Comparison of ENCODE assay signal across 8 cellular contexts in genomic region chr7:5514440-5515035, GRCh38. TPM values are rescaled to one million over a fixed set of nuclear protein-coding genes. Genes with fewer than 3 reads are reported as not detected.
DNase-seq lines count a peak whose midpoint lies in the region; ATAC-seq and TF ChIP-seq lines count a peak whose summit lies in the region.

No MANE protein-coding gene starts in this region.

- peak overlapping the region; percentile 99 for H3K4me3 ChIP-seq in CD8-positive, alpha-beta T cell (ENCODE audit: low read depth, low read length)
- H3K4me3 ChIP-seq in OCI-LY7 (ENCODE audit: low read depth, low read length, poor library complexity, severe bottlenecking) (peak overlapping the region; percentile 99), endodermal cell (ENCODE audit: low read length) (peak overlapping the region; percentile 99), neuron (ENCODE audit: low read length) (peak overlapping the region; percentile 98)

- H2AFZ ChIP-seq in OCI-LY7 (ENCODE audit: low read length) = peak overlapping the region; percentile 79
- peak overlapping the region; percentile 66 for H2AFZ ChIP-seq in neuron (ENCODE audit: low read depth, low read length)

- H3K9me2 ChIP-seq in OCI-LY7 (ENCODE audit: insufficient read depth, low read length) = no peaks in the 10 kb centered on the region

- H4K20me1 ChIP-seq in OCI-LY7 (ENCODE audit: insufficient read depth, low read length) = no peaks in the 10 kb centered on the region

- CTCF ChIA-PET in CD8-positive, alpha-beta T cell (lab: Charles Lee) = interaction anchor here (1.6 kb wide), 1 partner anchor 44 kb away, joined by 5 read pairs; no protein-coding TSS in a partner anchor
- CTCF ChIA-PET in OCI-LY7 (lab: Charles Lee; ENCODE audit: unreplicated experiment) = no interaction called here

- H3K36me3 ChIP-seq in CD8-positive, alpha-beta T cell (ENCODE audit: insufficient read depth, low read length) = no peaks in the 10 kb centered on the region
- H3K36me3 ChIP-seq in OCI-LY7 (ENCODE audit: insufficient read depth, low read length) = peaks cover 3% of the 10 kb centered on the region; the same call in 1 of the 2 replicates
- peaks cover 4% of the 10 kb centered on the region for H3K36me3 ChIP-seq in endodermal cell (ENCODE audit: control insufficient read depth, insufficient read depth, low read length)
- no peaks in the 10 kb centered on the region for H3K36me3 ChIP-seq in neuron (ENCODE audit: insufficient read depth, low read length)

- TF ChIP-seq CTCF in CD8-positive, alpha-beta T cell (IDR thresholded peaks at IDR 0.05) = no peak
- no peak for TF ChIP-seq CTCF in OCI-LY7 (conservative IDR thresholded peaks at IDR 0.05; ENCODE audit: low read length)
- TF ChIP-seq CTCF in endodermal cell (conservative IDR thresholded peaks at IDR 0.05) = no peak

- H3K27ac ChIP-seq in CD8-positive, alpha-beta T cell (ENCODE audit: low read depth, low read length) = no peak overlapping the region
- H3K27ac ChIP-seq in OCI-LY7 (ENCODE audit: low read depth, low read length, poor library complexity, severe bottlenecking) = no peak overlapping the region
- H3K27ac ChIP-seq in endodermal cell (ENCODE audit: low read depth, low read length) = peak overlapping the region; percentile 93

- H3K4me1 ChIP-seq in CD8-positive, alpha-beta T cell (ENCODE audit: insufficient read depth, low read length) = peaks cover 13% of the 10 kb centered on the region
- H3K4me1 ChIP-seq in OCI-LY7 (ENCODE audit: insufficient read depth, low read length, poor library complexity, severe bottlenecking) (peaks cover 25% of the 10 kb centered on the region), endodermal cell (ENCODE audit: control insufficient read depth, insufficient read depth, low read length) (no peaks in the 10 kb centered on the region), neuron (ENCODE audit: insufficient read depth, low read length) (peaks cover 9% of the 10 kb centered on the region)

- peaks cover 17% of the 10 kb centered on the region for H3K4me1 Mint-ChIP-seq in CD8-positive, alpha-beta T cell (ENCODE audit: low read depth)
- peaks cover 6% of the 10 kb centered on the region for H3K4me1 Mint-ChIP-seq in endodermal cell

- ATAC-seq in CD8-positive, alpha-beta T cell = no peak
- no peak for ATAC-seq in HG03108 (IDR thresholded peaks at IDR 0.05; ENCODE audit: unreplicated experiment)

- 90 to 93% methylated on average over 12 to 15 of the region's 15 CpGs for WGBS in endodermal cell (ENCODE audit: insufficient coverage in 1 of 2, insufficient read length in 1 of 2), 2 experiments

- peak overlapping the region; percentile 85 for H3K4me2 ChIP-seq in OCI-LY7 (ENCODE audit: low read length)

- H3K9ac ChIP-seq in endodermal cell (ENCODE audit: extremely low read depth, low read length, poor library complexity, severe bottlenecking) = peak overlapping the region; percentile 99

- POLR2A ChIA-PET in CD8-positive, alpha-beta T cell (lab: Charles Lee) = no interaction called here
- POLR2A ChIA-PET in OCI-LY7 (lab: Charles Lee) = no interaction called here

- no peaks in the 10 kb centered on the region for H3K9me3 Mint-ChIP-seq in CD8-positive, alpha-beta T cell
- no peaks in the 10 kb centered on the region for H3K9me3 Mint-ChIP-seq in endodermal cell

- H3K27me3 ChIP-seq in CD8-positive, alpha-beta T cell (ENCODE audit: insufficient read depth, low read length) = no peaks in the 10 kb centered on the region
- no peaks in the 10 kb centered on the region for H3K27me3 ChIP-seq in endodermal cell (ENCODE audit: control insufficient read depth, insufficient read depth, low read length, poor library complexity, severe bottlenecking)
- no peaks in the 10 kb centered on the region for H3K27me3 ChIP-seq in neuron (ENCODE audit: insufficient read depth, low read length)

- peak overlapping the region; percentile 96 for H3K4me3 Mint-ChIP-seq in CD8-positive, alpha-beta T cell
- H3K4me3 Mint-ChIP-seq in endodermal cell = peak overlapping the region; percentile 86

- no TSS peak for BruUV-seq in OCI-LY7 (replicated peaks; lab: Mats Ljungman, UMichigan)

- H3K36me3 Mint-ChIP-seq in CD8-positive, alpha-beta T cell = peaks cover 5% of the 10 kb centered on the region
- H3K36me3 Mint-ChIP-seq in endodermal cell (ENCODE audit: low read depth) = no peaks in the 10 kb centered on the region

- DNase-seq in CD8-positive, alpha-beta T cell = no peak
- no peak for DNase-seq in OCI-LY7 (ENCODE audit: low spot score)
- peak; percentile 31 for DNase-seq in endodermal cell
- no peak for DNase-seq in foreskin melanocyte
- DNase-seq in AG20443 (ENCODE audit: low spot score) = no peak
- DNase-seq in NCI-H1694 (lab: John Stamatoyannopoulos, UW) = no peak

- no peaks in the 10 kb centered on the region for H3K9me3 ChIP-seq in CD8-positive, alpha-beta T cell (ENCODE audit: low read length)
- H3K9me3 ChIP-seq in OCI-LY7 (ENCODE audit: low read length) = no peaks in the 10 kb centered on the region
- no peaks in the 10 kb centered on the region for H3K9me3 ChIP-seq in endodermal cell (ENCODE audit: control insufficient read depth, low read length)
- no peaks in the 10 kb centered on the region for H3K9me3 ChIP-seq in neuron (ENCODE audit: low read length)

- H3K79me2 ChIP-seq in OCI-LY7 (ENCODE audit: insufficient read depth, low read depth, low read length) = peaks cover 39% of the 10 kb centered on the region

- intact Hi-C loops in CD8-positive, alpha-beta T cell (cut with DNase I, micrococcal nuclease) = no loop called here
- intact Hi-C loops in OCI-LY7 (cut with micrococcal nuclease; ENCODE audit: unreplicated experiment) = no loop called here

- no peak overlapping the region for H3K27ac Mint-ChIP-seq in CD8-positive, alpha-beta T cell
- H3K27ac Mint-ChIP-seq in endodermal cell = peak overlapping the region; percentile 100

- H3K27me3 Mint-ChIP-seq in CD8-positive, alpha-beta T cell (ENCODE audit: low read depth) = no peaks in the 10 kb centered on the region
- H3K27me3 Mint-ChIP-seq in endodermal cell (ENCODE audit: insufficient read depth) = no peaks in the 10 kb centered on the region

RNA-seq across cellular contexts. Expression of gene FBXL18, which starts 0.9 kb away (rescaled TPM):
- total RNA-seq in CD8-positive, alpha-beta T cell = 1 to 10 TPM; 6.7 to 7.9 TPM
- 8.0 and 9.4 TPM in 2 replicates for total RNA-seq in OCI-LY7 (2014; rRNA removed; shearing (Covaris generic))
- 25.5 and 28.7 TPM in 2 replicates for total RNA-seq in OCI-LY7 (2022)
- total RNA-seq in endodermal cell = 10 to 100 TPM; 13.4 to 15.5 TPM
- polyA plus RNA-seq in endodermal cell (2013, experiment 1 of 2) = 7.1 TPM
- polyA plus RNA-seq in endodermal cell (2013, experiment 2 of 2) = 5.4 TPM

RNA-seq across cellular contexts. Expression of gene ACTB, which starts 15.9 kb away (rescaled TPM):
- 1,000 to 10,000 TPM; 1,844 to 1,874 TPM for total RNA-seq in CD8-positive, alpha-beta T cell
- total RNA-seq in OCI-LY7 (2014; rRNA removed; shearing (Covaris generic)) = 1,491 and 1,906 TPM in 2 replicates
- total RNA-seq in OCI-LY7 (2022) (3,189 and 3,571 TPM in 2 replicates), endodermal cell (1,000 to 10,000 TPM; 4,550 to 5,347 TPM)
- 3,804 TPM for polyA plus RNA-seq in endodermal cell (2013, experiment 1 of 2)
- polyA plus RNA-seq in endodermal cell (2013, experiment 2 of 2) = 3,713 TPM
